In genomic region chr1:229410692-229411433, GRCh38 we compare ENCODE assay signal across 8 cellular contexts. TPM values are rescaled to one million over a fixed set of nuclear protein-coding genes. Genes with fewer than 3 reads are reported as not detected.
A peak's percentile ranks its signal among the peaks of the same experiment; 100 is the strongest.
DNase-seq lines count a peak whose midpoint lies in the region; ATAC-seq and TF ChIP-seq lines count a peak whose summit lies in the region.

No MANE protein-coding gene starts in this region.

- H3K27ac Mint-ChIP-seq in stimulated activated effector memory CD8-positive, alpha-beta T cell treated with anti-CD3 and anti-CD28 coated beads, Interleukin-12 subunit alpha, Interleukin-12 subunit beta, amount 100 ng/mL, for 72 hours, result no peak overlapping the region

- H3K4me1 Mint-ChIP-seq in stimulated activated effector memory CD8-positive, alpha-beta T cell treated with anti-CD3 and anti-CD28 coated beads, Interleukin-12 subunit alpha, Interleukin-12 subunit beta, amount 100 ng/mL, for 72 hours, result peaks cover 26% of the 10 kb centered on the region

- TF ChIP-seq CTCF in adrenal gland (IDR thresholded peaks at IDR 0.05) (no peak), hepatocyte (IDR thresholded peaks at IDR 0.05; ENCODE audit: poor library complexity) (no peak)

- TF ChIP-seq POLR2A in adrenal gland (IDR thresholded peaks at IDR 0.05), result peak in 1 of 2 donors; percentile 48

- intact Hi-C loops in adrenal gland (cut with DNase I), result no loop called here

- peaks cover 22 to 33% of the 10 kb centered on the region in 2 donors for H3K4me1 ChIP-seq in adrenal gland (replicated peaks in 1 of 2)
- peaks cover 34% of the 10 kb centered on the region for H3K4me1 ChIP-seq in hepatocyte (ENCODE audit: insufficient read depth)

- H3K79me2 ChIP-seq in hepatocyte, result no peaks in the 10 kb centered on the region

- peak; percentile 82 for ATAC-seq in stimulated activated effector memory CD8-positive, alpha-beta T cell treated with anti-CD3 and anti-CD28 coated beads, Interleukin-12 subunit alpha, Interleukin-12 subunit beta, amount 100 ng/mL, for 72 hours
- ATAC-seq in GM19395 (IDR thresholded peaks at IDR 0.05; ENCODE audit: unreplicated experiment) (no peak), GM21529 (IDR thresholded peaks at IDR 0.05; ENCODE audit: unreplicated experiment) (no peak)

- peak overlapping the region; percentile 53 for H3K4me2 ChIP-seq in hepatocyte

- no peak overlapping the region for H2AFZ ChIP-seq in hepatocyte

- no peaks in the 10 kb centered on the region for H3K9me3 Mint-ChIP-seq in stimulated activated effector memory CD8-positive, alpha-beta T cell treated with anti-CD3 and anti-CD28 coated beads, Interleukin-12 subunit alpha, Interleukin-12 subunit beta, amount 100 ng/mL, for 72 hours

- H3K4me3 ChIP-seq in adrenal gland (no peak overlapping the region), hepatocyte (no peak overlapping the region)

- no peaks in the 10 kb centered on the region for H3K9me3 ChIP-seq in adrenal gland (replicated peaks in 1 of 3)
- no peaks in the 10 kb centered on the region for H3K9me3 ChIP-seq in hepatocyte (ENCODE audit: low read depth)

- DNase-seq in stimulated activated CD4-positive, alpha-beta T cell treated with anti-CD3 and anti-CD28 coated beads, Interleukin-15, amount 100 ng/mL, for 24 hours, result peak; percentile 44
- DNase-seq in stimulated activated CD4-positive, alpha-beta T cell treated with anti-CD3 and anti-CD28 coated beads, Interleukin-2, amount 100 ng/mL, for 24 hours, result no peak
- DNase-seq in NCI-H2227 treated with DMSO at 0.1 percent for 48 hours (lab: John Stamatoyannopoulos, UW) (peak; percentile 87), adrenal gland (peak; percentile 80 to 93 (median 89)), hepatocyte (ENCODE audit: low spot score) (peak; percentile 87)
- no peak for DNase-seq in stimulated activated effector memory CD8-positive, alpha-beta T cell treated with anti-CD3 and anti-CD28 coated beads, Interleukin-12 subunit alpha, Interleukin-12 subunit beta, amount 100 ng/mL, for 72 hours (ENCODE audit: low spot score in 2 of 2)

- H3K27ac ChIP-seq in adrenal gland (peak overlapping the region in 3 of 5 donors; percentile 48 to 74 (median 62)), hepatocyte (no peak overlapping the region)

- H3K9me2 ChIP-seq in hepatocyte (replicated peaks; ENCODE audit: insufficient read depth), result no peaks in the 10 kb centered on the region

- peaks cover 10% of the 10 kb centered on the region for H3K27me3 ChIP-seq in adrenal gland
- peaks cover 16% of the 10 kb centered on the region for H3K27me3 ChIP-seq in hepatocyte

- no peaks in the 10 kb centered on the region for H3K36me3 ChIP-seq in adrenal gland (replicated peaks in 1 of 2)
- no peaks in the 10 kb centered on the region for H3K36me3 ChIP-seq in hepatocyte (replicated peaks; ENCODE audit: insufficient read depth, low read depth)

- H4K20me1 ChIP-seq in hepatocyte (ENCODE audit: insufficient read depth, poor library complexity, severe bottlenecking), result no peaks in the 10 kb centered on the region

- no peaks in the 10 kb centered on the region for H3K36me3 Mint-ChIP-seq in stimulated activated effector memory CD8-positive, alpha-beta T cell treated with anti-CD3 and anti-CD28 coated beads, Interleukin-12 subunit alpha, Interleukin-12 subunit beta, amount 100 ng/mL, for 72 hours

- WGBS in adrenal gland, 4 donors, result 22 to 39% (median 31%) methylated on average over 12 to 14 of the region's 14 CpGs
- 22% methylated on average over 13 of the region's 14 CpGs for WGBS in hepatocyte (ENCODE audit: low lambda C conversion rate, missing lambda C conversion rate)

- no peak overlapping the region for H3K4me3 Mint-ChIP-seq in stimulated activated effector memory CD8-positive, alpha-beta T cell treated with anti-CD3 and anti-CD28 coated beads, Interleukin-12 subunit alpha, Interleukin-12 subunit beta, amount 100 ng/mL, for 72 hours

RNA-seq across cellular contexts. Expression of gene ACTA1, which starts 23.0 kb away (rescaled TPM):
- total RNA-seq in adrenal gland (10 to 100 TPM in 1 of 8 donors, 1 to 10 TPM in 1, under 1 TPM in 2, not detected in 4; 0.14 to 53.3 (median 0.99) TPM), hepatocyte (0.12 and 0.33 TPM in 2 replicates)
- polyA plus RNA-seq in adrenal gland (1 to 10 TPM in 2 of 3 donors, under 1 TPM in 1; 0.18 to 4.1 (median 2.9) TPM), hepatocyte (0.28 and 1.0 TPM in 2 replicates)

Comparison
In these comparisons a context has a peak if more than half of its experiments do, and no peak if none do; other contexts are left out.
1. DNase-seq: peak in stimulated activated CD4-positive, alpha-beta T cell treated with anti-CD3 and anti-CD28 coated beads, Interleukin-15, amount 100 ng/mL, for 24 hours (single experiment), NCI-H2227 treated with DMSO at 0.1 percent for 48 hours (single experiment), adrenal gland (7 of 7) and hepatocyte (single experiment); none in stimulated activated CD4-positive, alpha-beta T cell treated with anti-CD3 and anti-CD28 coated beads, Interleukin-2, amount 100 ng/mL, for 24 hours (0 of 2) and stimulated activated effector memory CD8-positive, alpha-beta T cell treated with anti-CD3 and anti-CD28 coated beads, Interleukin-12 subunit alpha, Interleukin-12 subunit beta, amount 100 ng/mL, for 72 hours (0 of 2).